ENCODE assay signal across 8 cellular contexts in genomic region chr12:39441963-39442894, GRCh38. TPM values are rescaled to one million over a fixed set of nuclear protein-coding genes. Genes with fewer than 3 reads are reported as not detected.
DNase-seq lines count a peak whose midpoint lies in the region; ATAC-seq and TF ChIP-seq lines count a peak whose summit lies in the region.

No MANE protein-coding gene starts in this region.

- no peak for TF ChIP-seq CTCF in esophagus muscularis mucosa (IDR thresholded peaks at IDR 0.05)

- 8% methylated on average over 29 of the region's 58 CpGs for WGBS in esophagus muscularis mucosa

- intact Hi-C loops in esophagus muscularis mucosa (cut with DNase I), result loop anchor here (5.0 to 10.0 kb wide), 2 partner anchors 107 to 170 kb away; no protein-coding TSS in a partner anchor

- peak overlapping the region in 5 of 6 donors; percentile 2 to 90 (median 53) for H3K27ac Mint-ChIP-seq in naive B cell
- peak overlapping the region; percentile 78 for H3K27ac Mint-ChIP-seq in stimulated activated memory B cell treated with anti-CD40 and anti-IgM and Interleukin-4, amounts not matched to agents 10 μg/mL and 1 μg/mL and 100 μg/mL, for 72 hours

- peaks cover 35 to 53% (median 40%) of the 10 kb centered on the region in 3 donors for H3K27me3 Mint-ChIP-seq in naive B cell
- H3K27me3 Mint-ChIP-seq in stimulated activated memory B cell treated with anti-CD40 and anti-IgM and Interleukin-4, amounts not matched to agents 10 μg/mL and 1 μg/mL and 100 μg/mL, for 72 hours, result peaks cover 19% of the 10 kb centered on the region

- TF ChIP-seq POLR2A in esophagus muscularis mucosa (IDR thresholded peaks at IDR 0.05; ENCODE audit: low read depth), result no peak

- no peaks in the 10 kb centered on the region for H3K9me3 ChIP-seq in esophagus muscularis mucosa

- ATAC-seq in HG03045 (IDR thresholded peaks at IDR 0.05; ENCODE audit: unreplicated experiment) (peak; percentile 25), naive B cell (ENCODE audit: low read depth in 2 of 2) (peak; percentile 14 to 29)
- peak; percentile 55 for ATAC-seq in stimulated activated memory B cell treated with anti-CD40 and anti-IgM and Interleukin-4, amounts not matched to agents 10 μg/mL and 1 μg/mL and 100 μg/mL, for 72 hours

- DNase-seq in NCI-H82 (lab: John Stamatoyannopoulos, UW) (peak; percentile 72), NCI-H82 treated with DMSO at 0.1 percent for 48 hours (lab: John Stamatoyannopoulos, UW; ENCODE audit: unreplicated experiment) (no peak), NCI-H526 treated with DMSO at 0.1 percent for 48 hours (lab: John Stamatoyannopoulos, UW) (peak; percentile 44), esophagus muscularis mucosa (ENCODE audit: extremely low spot score) (no peak), naive B cell (peak; percentile 7)
- DNase-seq in activated T-cell treated with anti-CD3 and anti-CD28 coated beads, Interleukin-2, amount 50 U/mL, for 1 hour, result peak; percentile 53

- H3K27me3 ChIP-seq in esophagus muscularis mucosa, result no peaks in the 10 kb centered on the region

- H3K4me3 ChIP-seq in esophagus muscularis mucosa, result peak overlapping the region; percentile 84 to 98 (median 94)

- peaks cover 11 to 13% (median 11%) of the 10 kb centered on the region in 3 donors for H3K4me1 Mint-ChIP-seq in naive B cell
- H3K4me1 Mint-ChIP-seq in stimulated activated memory B cell treated with anti-CD40 and anti-IgM and Interleukin-4, amounts not matched to agents 10 μg/mL and 1 μg/mL and 100 μg/mL, for 72 hours, result peaks cover 13% of the 10 kb centered on the region

- H3K36me3 ChIP-seq in esophagus muscularis mucosa, result no peaks in the 10 kb centered on the region

- no peaks in the 10 kb centered on the region for H3K9me3 Mint-ChIP-seq in naive B cell
- H3K9me3 Mint-ChIP-seq in stimulated activated memory B cell treated with anti-CD40 and anti-IgM and Interleukin-4, amounts not matched to agents 10 μg/mL and 1 μg/mL and 100 μg/mL, for 72 hours, result no peaks in the 10 kb centered on the region

- peak overlapping the region; percentile 87 to 93 (median 88) for H3K27ac ChIP-seq in esophagus muscularis mucosa (replicated peaks in 1 of 4)

- H3K36me3 Mint-ChIP-seq in naive B cell, result peaks cover 0 to 4% of the 10 kb centered on the region in 2 donors
- H3K36me3 Mint-ChIP-seq in stimulated activated memory B cell treated with anti-CD40 and anti-IgM and Interleukin-4, amounts not matched to agents 10 μg/mL and 1 μg/mL and 100 μg/mL, for 72 hours, result no peaks in the 10 kb centered on the region

- peak overlapping the region; percentile 42 to 93 (median 82) for H3K4me3 Mint-ChIP-seq in naive B cell
- peak overlapping the region; percentile 89 for H3K4me3 Mint-ChIP-seq in stimulated activated memory B cell treated with anti-CD40 and anti-IgM and Interleukin-4, amounts not matched to agents 10 μg/mL and 1 μg/mL and 100 μg/mL, for 72 hours

- no peak for TF ChIP-seq EP300 in esophagus muscularis mucosa (IDR thresholded peaks at IDR 0.05)

- peaks cover 16 to 28% (median 25%) of the 10 kb centered on the region in 4 donors for H3K4me1 ChIP-seq in esophagus muscularis mucosa

RNA-seq across cellular contexts. Expression of gene KIF21A, which starts 0.7 kb away (rescaled TPM):
- 10 to 100 TPM in 3 of 4 donors, 1 to 10 TPM in 1; 9.3 to 17.4 (median 11.1) TPM for total RNA-seq in esophagus muscularis mucosa
- not detected for polyA plus RNA-seq in naive B cell (ENCODE audit: low read depth in 6 of 6)

Comparison
In these comparisons a context has a peak if more than half of its experiments do, and no peak if none do; other contexts are left out.
1. DNase-seq: peak in NCI-H82 (single experiment), NCI-H526 treated with DMSO at 0.1 percent for 48 hours (single experiment), activated T-cell treated with anti-CD3 and anti-CD28 coated beads, Interleukin-2, amount 50 U/mL, for 1 hour (single experiment) and naive B cell (single experiment); none in NCI-H82 treated with DMSO at 0.1 percent for 48 hours (single experiment) and esophagus muscularis mucosa (single experiment).
2. Peak in every context shown above with its lines, with median percentiles within 50 percentile points of each other: ATAC-seq.